In the genomic region with DNA sequence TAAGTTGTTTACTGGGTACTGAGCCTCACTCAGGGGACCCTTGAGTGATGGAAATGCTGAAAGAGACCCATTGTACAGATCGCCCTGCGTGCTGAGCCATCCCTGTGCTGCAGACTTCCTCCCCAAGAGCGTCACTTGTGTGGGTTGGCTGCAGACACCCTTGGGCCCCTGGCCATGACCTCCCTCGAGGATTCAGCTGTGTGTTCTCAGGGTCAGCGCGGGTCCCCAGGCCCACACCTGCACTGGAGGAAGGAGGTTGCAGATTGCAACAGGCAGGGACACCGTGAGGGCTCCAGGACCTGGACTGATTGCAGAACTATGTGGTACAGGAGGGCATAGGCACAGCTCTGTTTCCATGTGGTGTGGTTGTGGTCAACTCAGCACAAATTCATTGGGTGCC, we compare ENCODE assay signal across 23 cellular contexts.
"Had no signal": no experiment of that assay in that cellular context is flagged by ENCODE, and none has a peak within 500 bp of the region (broad histone marks: within the 10 kb centered on the region; RNA-seq: fewer than 3 reads in every experiment).

No MANE protein-coding gene starts in this region.

- H3K4me3 ChIP-seq: cardiac muscle cell, colonic mucosa, gastrocnemius medialis, heart left ventricle, left lung, pancreas, right lobe of liver, smooth muscle cell, thoracic aorta, upper lobe of right lung had no signal

- H3K36me3 ChIP-seq: cardiac muscle cell, colonic mucosa, gastrocnemius medialis, left lung, pancreas, thoracic aorta, upper lobe of right lung had no signal

- H3K27ac ChIP-seq: cardiac muscle cell, colonic mucosa, gastrocnemius medialis, heart left ventricle, left lung, pancreas, right lobe of liver, thoracic aorta, upper lobe of right lung had no signal

- H3K27me3 ChIP-seq: cardiac muscle cell, colonic mucosa, gastrocnemius medialis, heart left ventricle, left lung, pancreas, right lobe of liver, upper lobe of right lung had no signal

- H3K27ac Mint-ChIP-seq: activated naive CD8-positive, alpha-beta T cell treated with anti-CD3 and anti-CD28 coated beads for 36 hours had no signal

- H3K9me3 ChIP-seq: colonic mucosa, gastrocnemius medialis, heart left ventricle, left lung, pancreas, right lobe of liver, thoracic aorta, upper lobe of right lung had no signal

- ATAC-seq: activated CD8-positive, alpha-beta T cell treated with anti-CD3 and anti-CD28 coated beads, Interleukin-2, amount 10 ng/mL, durations not matched to agents 7 days and 5 days; activated T-cell treated with anti-CD3 and anti-CD28 coated beads, Interleukin-2, amount 50 U/mL, for 72 hours; esophagus mucosa; gastrocnemius medialis; heart left ventricle; left lung; naive thymus-derived CD4-positive, alpha-beta T cell; pancreas; right lobe of liver; stimulated activated naive B cell treated with anti-CD40 and anti-IgM and Interleukin-4, amounts not matched to agents 10 μg/mL and 1 μg/mL and 100 μg/mL, for 72 hours; upper lobe of right lung had no signal

- DNase-seq: activated CD4-positive, alpha-beta T cell treated with anti-CD3 and anti-CD28 coated beads for 48 hours; activated CD4-positive, CD25-positive, alpha-beta regulatory T cell; activated CD8-positive, alpha-beta T cell treated with anti-CD3 and anti-CD28 coated beads, Interleukin-2, amount 10 ng/mL, durations not matched to agents 7 days and 5 days; activated gamma-delta T cell treated with Interleukin-2 at 50 U/mL for 16 hours; activated naive CD8-positive, alpha-beta T cell treated with anti-CD3 and anti-CD28 coated beads for 36 hours; activated T-cell treated with anti-CD3 and anti-CD28 coated beads, Interleukin-2, amount 50 U/mL, for 72 hours; amniotic stem cell; colonic mucosa; gastrocnemius medialis; heart left ventricle; kidney; left lung; naive thymus-derived CD4-positive, alpha-beta T cell; pancreas; right lobe of liver; stimulated activated CD4-positive, alpha-beta T cell treated with anti-CD3 and anti-CD28 coated beads, Interleukin-4, amount 100 ng/mL, for 1 hour; stimulated activated naive B cell treated with anti-CD40 and anti-IgM and Interleukin-4, amounts not matched to agents 10 μg/mL and 1 μg/mL and 100 μg/mL, for 72 hours; T-helper 9 cell; upper lobe of right lung had no signal

- H3K4me3 Mint-ChIP-seq: activated CD8-positive, alpha-beta T cell treated with anti-CD3 and anti-CD28 coated beads, Interleukin-2, amount 10 ng/mL, durations not matched to agents 7 days and 5 days; activated naive CD8-positive, alpha-beta T cell treated with anti-CD3 and anti-CD28 coated beads for 36 hours; activated T-cell treated with anti-CD3 and anti-CD28 coated beads, Interleukin-2, amount 50 U/mL, for 72 hours; naive thymus-derived CD4-positive, alpha-beta T cell; stimulated activated naive B cell treated with anti-CD40 and anti-IgM and Interleukin-4, amounts not matched to agents 10 μg/mL and 1 μg/mL and 100 μg/mL, for 72 hours had no signal

- H3K27me3 Mint-ChIP-seq: activated naive CD8-positive, alpha-beta T cell treated with anti-CD3 and anti-CD28 coated beads for 36 hours; naive thymus-derived CD4-positive, alpha-beta T cell; stimulated activated naive B cell treated with anti-CD40 and anti-IgM and Interleukin-4, amounts not matched to agents 10 μg/mL and 1 μg/mL and 100 μg/mL, for 72 hours had no signal

- H3K9me3 Mint-ChIP-seq: activated naive CD8-positive, alpha-beta T cell treated with anti-CD3 and anti-CD28 coated beads for 36 hours; activated T-cell treated with anti-CD3 and anti-CD28 coated beads, Interleukin-2, amount 50 U/mL, for 72 hours; naive thymus-derived CD4-positive, alpha-beta T cell; stimulated activated naive B cell treated with anti-CD40 and anti-IgM and Interleukin-4, amounts not matched to agents 10 μg/mL and 1 μg/mL and 100 μg/mL, for 72 hours had no signal

- H3K4me2 ChIP-seq: smooth muscle cell had no signal

- FAIRE-seq: kidney, pancreas had no signal
